Comparison of ENCODE assay signal across 23 cellular contexts in genomic region chr12:22551624-22552023, GRCh38. TPM values are rescaled to one million over a fixed set of nuclear protein-coding genes. Genes with fewer than 3 reads are reported as not detected.
A peak's percentile ranks its signal among the peaks of the same experiment; 100 is the strongest.
DNase-seq lines count a peak whose midpoint lies in the region; ATAC-seq and TF ChIP-seq lines count a peak whose summit lies in the region.
"Had no signal": no experiment of that assay in that cellular context is flagged by ENCODE, and none has a peak within 500 bp of the region (broad histone marks: within the 10 kb centered on the region; RNA-seq: fewer than 3 reads in every experiment).

No MANE protein-coding gene starts in this region.

- no peak overlapping the region for H3K27ac ChIP-seq in gastrocnemius medialis
- H3K27ac ChIP-seq: C4-2B, Peyer's patch had no signal

- no peaks in the 10 kb centered on the region for H3K27me3 ChIP-seq in gastrocnemius medialis
- H3K27me3 ChIP-seq: Peyer's patch had no signal

- no peaks in the 10 kb centered on the region for H3K36me3 Mint-ChIP-seq in activated T-helper 17 cell treated with anti-CD3 and anti-CD28 coated beads, Interleukin-2, amount 50 U/mL, for 72 hours (ENCODE audit: low read depth)
- H3K36me3 Mint-ChIP-seq: CD8-positive, alpha-beta T cell had no signal

- H3K4me3 ChIP-seq in GM12865 (ENCODE audit: low read depth, low read length), result no peak overlapping the region
- no peak overlapping the region for H3K4me3 ChIP-seq in gastrocnemius medialis
- H3K4me3 ChIP-seq: Peyer's patch had no signal

- peaks cover 6% of the 10 kb centered on the region for H3K27me3 Mint-ChIP-seq in activated T-helper 17 cell treated with anti-CD3 and anti-CD28 coated beads, Interleukin-2, amount 50 U/mL, for 72 hours

- H3K4me1 Mint-ChIP-seq in activated T-helper 17 cell treated with anti-CD3 and anti-CD28 coated beads, Interleukin-2, amount 50 U/mL, for 72 hours, result no peaks in the 10 kb centered on the region

- no peaks in the 10 kb centered on the region for H3K36me3 ChIP-seq in gastrocnemius medialis
- H3K36me3 ChIP-seq: Peyer's patch had no signal

- no peak overlapping the region for H3K4me3 Mint-ChIP-seq in activated T-helper 17 cell treated with anti-CD3 and anti-CD28 coated beads, Interleukin-2, amount 50 U/mL, for 72 hours
- H3K4me3 Mint-ChIP-seq: B cell; CD8-positive, alpha-beta T cell had no signal

- no peak for TF ChIP-seq CTCF in GM12865 (IDR thresholded peaks at IDR 0.05; ENCODE audit: insufficient read depth, low read depth, low read length, missing control alignments)
- no peak for TF ChIP-seq CTCF in GM10248 (IDR thresholded peaks at IDR 0.05; ENCODE audit: control extremely low read depth, extremely low read depth, low read depth, missing control alignments)
- no peak for TF ChIP-seq CTCF in gastrocnemius medialis (IDR thresholded peaks at IDR 0.05 in 4 of 5, conservative IDR thresholded peaks at IDR 0.05 in 1 of 5)

- DNase-seq in GM12865 (ENCODE audit: low read depth) (peak; percentile 28), GM10248 (ENCODE audit: extremely low spot score) (no peak), mucosa of gallbladder (ENCODE audit: low spot score) (no peak), gastrocnemius medialis (no peak)
- DNase-seq: Caco-2; CD8-positive, alpha-beta T cell; NCI-H1048; NCI-H1417 treated with DMSO at 0.1 percent for 48 hours; NCI-H1694 treated with DMSO at 0.1 percent for 48 hours; NCI-H2081; NCI-H2227 treated with DMSO at 0.1 percent for 48 hours; NCI-H510A; NCI-H69; Peyer's patch; SHP77 treated with DMSO at 0.1 percent for 48 hours; T-helper 1 cell had no signal

- H3K9me3 Mint-ChIP-seq in activated T-helper 17 cell treated with anti-CD3 and anti-CD28 coated beads, Interleukin-2, amount 50 U/mL, for 72 hours, result peaks cover 9% of the 10 kb centered on the region

- no peak overlapping the region for H3K27ac Mint-ChIP-seq in activated T-helper 17 cell treated with anti-CD3 and anti-CD28 coated beads, Interleukin-2, amount 50 U/mL, for 72 hours
- H3K27ac Mint-ChIP-seq: B cell; CD8-positive, alpha-beta T cell had no signal

- TF ChIP-seq POLR2A in gastrocnemius medialis (IDR thresholded peaks at IDR 0.05), result no peak

- POLR2A ChIA-PET in GM10248 (lab: Yijun Ruan, JAX), result no interaction called here

- ATAC-seq in GM18520 (IDR thresholded peaks at IDR 0.05; ENCODE audit: unreplicated experiment) (peak; percentile 57), HG02884 (IDR thresholded peaks at IDR 0.05; ENCODE audit: unreplicated experiment) (peak; percentile 49), GM19324 (IDR thresholded peaks at IDR 0.05; ENCODE audit: low FRiP score, unreplicated experiment) (no peak), gastrocnemius medialis (no peak)
- peak; percentile 80 for ATAC-seq in activated T-helper 17 cell treated with anti-CD3 and anti-CD28 coated beads, Interleukin-2, amount 50 U/mL, for 72 hours (replicated peaks)
- ATAC-seq: CD8-positive, alpha-beta T cell; HCT116 had no signal

- H3K4me1 ChIP-seq in gastrocnemius medialis, result no peaks in the 10 kb centered on the region
- H3K4me1 ChIP-seq: Peyer's patch had no signal

- CTCF ChIA-PET in GM10248 (lab: Yijun Ruan, JAX), result interaction anchor here (1.2 to 2.9 kb wide), 5 partner anchors 10 to 92 kb away, joined by 3 to 12 read pairs (median 5); no protein-coding TSS in a partner anchor

- no peaks in the 10 kb centered on the region for H3K9me3 ChIP-seq in gastrocnemius medialis

- in situ Hi-C loops in gastrocnemius medialis (cut with MboI; ENCODE audit: low sequenced_read_pairs in 4 of 4), result no loop called here

- intact Hi-C loops in gastrocnemius medialis (cut with DNase I; ENCODE audit: low total_unique reads), result no loop called here

RNA-seq across cellular contexts. Expression of gene C2CD5, which starts 7.3 kb away (rescaled TPM):
- 10 to 100 TPM; 32.4 to 33.3 TPM for total RNA-seq in activated T-helper 17 cell treated with anti-CD3 and anti-CD28 coated beads, Interleukin-2, amount 50 U/mL, for 72 hours
- total RNA-seq in mucosa of gallbladder, result 54.2 TPM
- 1 to 10 TPM; 5.3 to 9.4 (median 6.9) TPM for total RNA-seq in gastrocnemius medialis

Comparison
In these comparisons a context has a peak if more than half of its experiments do, and no peak if none do; other contexts are left out.
1. ATAC-seq: peak in GM18520 (single experiment), HG02884 (single experiment) and activated T-helper 17 cell treated with anti-CD3 and anti-CD28 coated beads, Interleukin-2, amount 50 U/mL, for 72 hours (single experiment); none in GM19324 (single experiment) and gastrocnemius medialis (0 of 2).